In the genomic region with DNA sequence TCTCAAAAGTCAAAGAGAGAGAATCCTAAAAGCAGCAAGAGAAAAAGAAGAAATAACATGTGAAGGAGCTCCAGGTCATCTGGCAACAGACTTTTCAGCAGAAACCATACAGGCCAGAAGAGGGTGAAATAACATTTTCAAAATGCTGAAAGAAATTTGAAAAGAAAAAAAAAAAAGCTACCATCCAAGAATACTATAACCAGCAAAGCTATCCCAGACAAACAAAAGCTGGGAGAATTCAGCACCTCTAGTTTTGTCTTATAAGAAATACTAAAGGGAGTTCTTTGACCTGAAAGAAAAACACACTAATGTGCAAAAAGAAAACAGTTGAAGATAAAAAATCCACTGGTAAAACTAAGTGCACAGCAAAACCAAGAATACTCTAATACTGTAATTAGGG, we compare ENCODE assay signal across 33 cellular contexts.
"Had no signal": no experiment of that assay in that cellular context is flagged by ENCODE, and none has a peak within 500 bp of the region (broad histone marks: within the 10 kb centered on the region; RNA-seq: fewer than 3 reads in every experiment).

No MANE protein-coding gene starts in this region.

- H3K4me1 Mint-ChIP-seq: naive thymus-derived CD8-positive, alpha-beta T cell; nephron progenitor cell; neural crest cell; stimulated activated memory B cell treated with anti-CD40 and anti-IgM and Interleukin-4, amounts not matched to agents 10 μg/mL and 1 μg/mL and 100 μg/mL, for 72 hours; stimulated activated naive CD8-positive, alpha-beta T cell treated with anti-CD3 and anti-CD28 coated beads, Interleukin-15, amount 100 ng/mL, for 72 hours had no signal

- H3K4me3 Mint-ChIP-seq: naive thymus-derived CD8-positive, alpha-beta T cell; natural killer cell treated with Interleukin-12 subunit alpha and Interleukin-12 subunit beta and Interleukin-15 and Interleukin-18, amount 100 ng/mL, for 72 hours; nephron progenitor cell; neural crest cell; stimulated activated memory B cell treated with anti-CD40 and anti-IgM and Interleukin-4, amounts not matched to agents 10 μg/mL and 1 μg/mL and 100 μg/mL, for 72 hours; stimulated activated naive CD8-positive, alpha-beta T cell treated with anti-CD3 and anti-CD28 coated beads, Interleukin-15, amount 100 ng/mL, for 72 hours; type B pancreatic cell had no signal

- H3K27ac Mint-ChIP-seq: naive thymus-derived CD8-positive, alpha-beta T cell; natural killer cell treated with Interleukin-12 subunit alpha and Interleukin-12 subunit beta and Interleukin-15 and Interleukin-18, amount 100 ng/mL, for 72 hours; nephron progenitor cell; progenitor cell of endocrine pancreas; stimulated activated memory B cell treated with anti-CD40 and anti-IgM and Interleukin-4, amounts not matched to agents 10 μg/mL and 1 μg/mL and 100 μg/mL, for 72 hours; type B pancreatic cell had no signal

- H3K27me3 ChIP-seq: neutrophil, ovary, spleen, suprapubic skin, testis, tibial artery, transverse colon, upper lobe of right lung, uterus had no signal

- H3K36me3 ChIP-seq: neutrophil, ovary, spleen, suprapubic skin, transverse colon, upper lobe of right lung, uterus had no signal

- H3K4me3 ChIP-seq: ovary, psoas muscle, skin epidermis, smooth muscle cell, spleen, suprapubic skin, testis, tibial artery, transverse colon, upper lobe of right lung, uterus had no signal

- H3K4me1 ChIP-seq: parathyroid adenoma, psoas muscle, spleen, suprapubic skin, testis, upper lobe of right lung, uterus had no signal

- H3K27me3 Mint-ChIP-seq: progenitor cell of endocrine pancreas; stimulated activated memory B cell treated with anti-CD40 and anti-IgM and Interleukin-4, amounts not matched to agents 10 μg/mL and 1 μg/mL and 100 μg/mL, for 72 hours; stimulated activated naive CD8-positive, alpha-beta T cell treated with anti-CD3 and anti-CD28 coated beads, Interleukin-15, amount 100 ng/mL, for 72 hours; type B pancreatic cell had no signal

- H3K9ac ChIP-seq: parathyroid adenoma had no signal

- ATAC-seq: naive thymus-derived CD8-positive, alpha-beta T cell; natural killer cell treated with Interleukin-12 subunit alpha and Interleukin-12 subunit beta and Interleukin-15 and Interleukin-18, amount 100 ng/mL, for 72 hours; psoas muscle; right cardiac atrium; sciatic nerve; stimulated activated memory B cell treated with anti-CD40 and anti-IgM and Interleukin-4, amounts not matched to agents 10 μg/mL and 1 μg/mL and 100 μg/mL, for 72 hours; stimulated activated naive CD8-positive, alpha-beta T cell treated with anti-CD3 and anti-CD28 coated beads, Interleukin-15, amount 100 ng/mL, for 72 hours; stimulated activated naive CD8-positive, alpha-beta T cell treated with anti-CD3 and anti-CD28 coated beads, Interleukin-15, Interleukin-2, amounts not matched to agents 100 U/mL and 50 U/mL, for 24 hours; upper lobe of right lung had no signal

- DNase-seq: naive thymus-derived CD8-positive, alpha-beta T cell; nephron progenitor cell; nucleus accumbens; ovary; posterior cingulate gyrus; psoas muscle; right cardiac atrium; spleen; stimulated activated CD4-positive, alpha-beta T cell treated with anti-CD3 and anti-CD28 coated beads, Interleukin-12 subunit alpha, Interleukin-12 subunit beta, amount 100 ng/mL, for 4 hours; stimulated activated CD4-positive, alpha-beta T cell treated with anti-CD3 and anti-CD28 coated beads, Interleukin-1b, Interleukin-23, amount 100 ng/mL, for 48 hours; stimulated activated CD4-positive, alpha-beta T cell treated with anti-CD3 and anti-CD28 coated beads, Interleukin-4, amount 100 ng/mL, for 1 hour; stimulated activated CD4-positive, alpha-beta T cell treated with anti-CD3 and anti-CD28 coated beads, Interleukin-4, amount 100 ng/mL, for 4 hours; stimulated activated CD8-positive, alpha-beta memory T cell treated with anti-CD3 and anti-CD28 coated beads, Interleukin-4, amount 100 ng/mL, for 48 hours; stimulated activated naive CD4-positive, alpha-beta T cell; stimulated activated naive CD8-positive, alpha-beta T cell treated with anti-CD3 and anti-CD28 coated beads, Interleukin-15, amount 100 ng/mL, for 72 hours; stimulated activated naive CD8-positive, alpha-beta T cell treated with anti-CD3 and anti-CD28 coated beads, Interleukin-15, Interleukin-2, amounts not matched to agents 100 U/mL and 50 U/mL, for 24 hours; substantia nigra; testis; tibial artery; transverse colon; upper lobe of right lung; uterus had no signal

- H3K27ac ChIP-seq: neutrophil, ovary, parathyroid adenoma, psoas muscle, skin epidermis, spleen, suprapubic skin, testis, tibial artery, transverse colon, upper lobe of right lung, uterus had no signal

- H3K9me3 ChIP-seq: neutrophil, ovary, testis had no signal
